Comparison of ENCODE assay signal across 15 cellular contexts in the genomic region with DNA sequence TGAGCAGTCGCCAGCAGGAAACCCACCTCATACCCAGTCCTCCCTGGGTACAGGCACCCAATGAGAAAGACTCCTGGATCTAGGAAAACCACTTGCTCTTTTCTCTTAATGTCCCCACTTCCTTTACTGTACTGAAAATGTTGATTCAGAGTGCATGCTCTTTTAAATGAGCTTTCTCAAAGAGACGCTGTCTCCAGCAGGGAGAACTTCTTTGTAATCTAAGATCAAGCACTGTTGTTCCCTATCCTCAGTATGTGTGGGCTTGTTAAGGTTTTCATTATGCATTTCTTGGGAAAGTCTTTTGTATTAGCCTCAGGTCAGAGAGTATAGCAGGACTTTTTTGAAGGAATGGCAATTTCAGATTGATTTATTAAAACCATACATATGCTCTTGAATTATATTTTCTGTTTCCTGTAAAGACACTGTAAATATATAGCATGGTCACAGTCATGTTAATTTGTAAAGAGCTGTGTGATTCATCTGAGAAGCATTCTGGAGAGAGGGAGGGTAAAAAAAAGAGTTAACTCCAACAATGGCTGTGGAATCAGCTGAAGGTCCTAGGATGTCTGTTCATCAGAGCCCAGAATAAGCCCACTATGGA.
DNase-seq lines count a peak whose midpoint lies in the region; ATAC-seq and TF ChIP-seq lines count a peak whose summit lies in the region.
"Had no signal": no experiment of that assay in that cellular context is flagged by ENCODE, and none has a peak within 500 bp of the region (broad histone marks: within the 10 kb centered on the region; RNA-seq: fewer than 3 reads in every experiment).

No MANE protein-coding gene starts in this region.

- H3K27ac ChIP-seq in SJCRH30 (peak overlapping the region; percentile 2; the same call in 1 of the 2 replicates), fibroblast of lung (ENCODE audit: insufficient read depth, low read length) (no peak overlapping the region), neutrophil (peak overlapping the region; percentile 61)
- H3K27ac ChIP-seq in naive thymus-derived CD4-positive, alpha-beta T cell (ENCODE audit: low read depth, low read length), result no peak overlapping the region
- H3K27ac ChIP-seq: vagina had no signal

- no peak overlapping the region for H3K27ac Mint-ChIP-seq in naive thymus-derived CD4-positive, alpha-beta T cell
- H3K27ac Mint-ChIP-seq: activated naive CD8-positive, alpha-beta T cell; H9 had no signal

- H4K20me1 ChIP-seq in fibroblast of lung (ENCODE audit: control insufficient read depth, extremely low read depth, insufficient read depth, low read length), result no peaks in the 10 kb centered on the region

- H3K9me3 Mint-ChIP-seq in naive thymus-derived CD4-positive, alpha-beta T cell, result peaks cover 0 to 2% (median 0%) of the 10 kb centered on the region in 11 donors
- H3K9me3 Mint-ChIP-seq: CD8-positive, alpha-beta memory T cell; H9 had no signal

- H3K4me1 Mint-ChIP-seq in naive thymus-derived CD4-positive, alpha-beta T cell, result peaks cover 0 to 6% (median 0%) of the 10 kb centered on the region in 7 donors
- H3K4me1 Mint-ChIP-seq: CD8-positive, alpha-beta memory T cell had no signal

- no peak overlapping the region for H3K4me3 Mint-ChIP-seq in naive thymus-derived CD4-positive, alpha-beta T cell
- H3K4me3 Mint-ChIP-seq: activated naive CD8-positive, alpha-beta T cell; CD8-positive, alpha-beta memory T cell; H9 had no signal

- H3K9me3 ChIP-seq in SJCRH30 (replicated peaks) (no peaks in the 10 kb centered on the region), fibroblast of lung (ENCODE audit: control insufficient read depth, insufficient read depth, low read depth, low read length) (no peaks in the 10 kb centered on the region), neutrophil (no peaks in the 10 kb centered on the region)
- no peaks in the 10 kb centered on the region for H3K9me3 ChIP-seq in naive thymus-derived CD4-positive, alpha-beta T cell (ENCODE audit: control insufficient read depth in 2 of 3, low read length in 3 of 3)
- H3K9me3 ChIP-seq: vagina had no signal

- H3K36me3 ChIP-seq in SJCRH30 (peaks cover 32% of the 10 kb centered on the region), fibroblast of lung (ENCODE audit: control insufficient read depth, insufficient read depth, low read length) (peaks cover 15% of the 10 kb centered on the region), neutrophil (peaks cover 35% of the 10 kb centered on the region)
- peaks cover 12 to 77% (median 29%) of the 10 kb centered on the region in 3 experiments for H3K36me3 ChIP-seq in naive thymus-derived CD4-positive, alpha-beta T cell (ENCODE audit: control insufficient read depth in 2 of 3, insufficient read depth in 3 of 3, low read length in 3 of 3)

- peaks cover 0 to 75% (median 15%) of the 10 kb centered on the region in 5 donors for H3K36me3 Mint-ChIP-seq in naive thymus-derived CD4-positive, alpha-beta T cell

- no peak overlapping the region for H3K4me3 ChIP-seq in SJCRH30
- no peak overlapping the region for H3K4me3 ChIP-seq in fibroblast of lung (replicated peaks in 1 of 4; ENCODE audit: control extremely low read depth in 1 of 4, insufficient read depth in 1 of 4, low read depth in 3 of 4, low read length in 4 of 4)
- H3K4me3 ChIP-seq in neutrophil (ENCODE audit: low read depth in 1 of 2, low read length in 1 of 2), result no peak overlapping the region
- H3K4me3 ChIP-seq in naive thymus-derived CD4-positive, alpha-beta T cell (ENCODE audit: low read length), result no peak overlapping the region
- H3K4me3 ChIP-seq: vagina had no signal

- no peak overlapping the region for H2AFZ ChIP-seq in fibroblast of lung (ENCODE audit: low read length)

- CTCF ChIA-PET in naive thymus-derived CD4-positive, alpha-beta T cell (lab: Charles Lee), result no interaction called here

- POLR2A ChIA-PET in naive thymus-derived CD4-positive, alpha-beta T cell (lab: Charles Lee), result no interaction called here

- no peaks in the 10 kb centered on the region for H3K79me2 ChIP-seq in fibroblast of lung (ENCODE audit: control insufficient read depth, insufficient read depth, low read length)

- no peak for TF ChIP-seq CTCF in fibroblast of lung (conservative IDR thresholded peaks at IDR 0.05 in 1 of 2, IDR thresholded peaks at IDR 0.05 in 1 of 2; ENCODE audit: low read depth in 1 of 2, low read length in 2 of 2)
- TF ChIP-seq CTCF in neutrophil (IDR thresholded peaks at IDR 0.05), result no peak

- no peaks in the 10 kb centered on the region for H3K27me3 ChIP-seq in SJCRH30
- no peaks in the 10 kb centered on the region for H3K27me3 ChIP-seq in fibroblast of lung (ENCODE audit: control insufficient read depth, insufficient read depth, low read length)
- no peaks in the 10 kb centered on the region for H3K27me3 ChIP-seq in neutrophil
- no peaks in the 10 kb centered on the region for H3K27me3 ChIP-seq in naive thymus-derived CD4-positive, alpha-beta T cell (ENCODE audit: control insufficient read depth in 2 of 2, insufficient read depth in 2 of 2, low read length in 2 of 2)
- H3K27me3 ChIP-seq: vagina had no signal

- no peaks in the 10 kb centered on the region for H3K27me3 Mint-ChIP-seq in naive thymus-derived CD4-positive, alpha-beta T cell
- H3K27me3 Mint-ChIP-seq: activated naive CD8-positive, alpha-beta T cell had no signal

- DNase-seq in DMS53 treated with DMSO at 0.1 percent for 48 hours (lab: John Stamatoyannopoulos, UW; ENCODE audit: unreplicated experiment) (peak; percentile 19), SJCRH30 (no peak), fibroblast of lung (ENCODE audit: low read depth in 2 of 2) (peak; percentile 40 to 63), NCI-H524 treated with DMSO at 0.1 percent for 48 hours (lab: John Stamatoyannopoulos, UW) (no peak)
- DNase-seq in naive thymus-derived CD4-positive, alpha-beta T cell, result no peak
- DNase-seq in stimulated activated CD4-positive, alpha-beta T cell treated with anti-CD3 and anti-CD28 coated beads, Interleukin-15, amount 100 ng/mL, for 24 hours, result no peak
- DNase-seq in effector CD4-positive, alpha-beta T cell, result no peak
- DNase-seq: CD8-positive, alpha-beta memory T cell; KBM-7; NCI-H2029; stimulated activated CD8-positive, alpha-beta memory T cell treated with anti-CD3 and anti-CD28 coated beads, Interleukin-4, amount 100 ng/mL, for 48 hours had no signal

- no peak overlapping the region for H3K4me2 ChIP-seq in fibroblast of lung (ENCODE audit: extremely low read depth, insufficient read depth, low read length)

- H3K4me1 ChIP-seq in SJCRH30, result no peaks in the 10 kb centered on the region
- peaks cover 9% of the 10 kb centered on the region for H3K4me1 ChIP-seq in fibroblast of lung (ENCODE audit: control insufficient read depth, extremely low read depth, insufficient read depth, low read length)
- peaks cover 46 to 58% of the 10 kb centered on the region in 2 experiments for H3K4me1 ChIP-seq in neutrophil (ENCODE audit: control insufficient read depth in 1 of 2, insufficient read depth in 1 of 2, low read depth in 1 of 2, low read length in 1 of 2)
- H3K4me1 ChIP-seq in naive thymus-derived CD4-positive, alpha-beta T cell (ENCODE audit: control insufficient read depth in 2 of 2, insufficient read depth in 2 of 2, low read length in 2 of 2), result no peaks in the 10 kb centered on the region
- H3K4me1 ChIP-seq: vagina had no signal

- ATAC-seq in naive thymus-derived CD4-positive, alpha-beta T cell, result no peak

- intact Hi-C loops in naive thymus-derived CD4-positive, alpha-beta T cell (cut with micrococcal nuclease), result no loop called here

- no peak overlapping the region for H3K9ac ChIP-seq in fibroblast of lung (ENCODE audit: insufficient read depth, low read length)

Comparison
In these comparisons a context has a peak if more than half of its experiments do, and no peak if none do; other contexts are left out.
1. DNase-seq: peak in DMS53 treated with DMSO at 0.1 percent for 48 hours (single experiment) and fibroblast of lung (2 of 2); none in SJCRH30 (0 of 2), NCI-H524 treated with DMSO at 0.1 percent for 48 hours (single experiment), naive thymus-derived CD4-positive, alpha-beta T cell (0 of 9), stimulated activated CD4-positive, alpha-beta T cell treated with anti-CD3 and anti-CD28 coated beads, Interleukin-15, amount 100 ng/mL, for 24 hours (single experiment) and effector CD4-positive, alpha-beta T cell (single experiment).
2. H3K27ac ChIP-seq: peak in SJCRH30 (single experiment) and neutrophil (single experiment); none in fibroblast of lung (single experiment) and naive thymus-derived CD4-positive, alpha-beta T cell (single experiment).